In genomic region chr16:30010817-30011504, GRCh38 we compare ENCODE assay signal across 8 cellular contexts. TPM values are rescaled to one million over a fixed set of nuclear protein-coding genes. Genes with fewer than 3 reads are reported as not detected.
A peak's percentile ranks its signal among the peaks of the same experiment; 100 is the strongest.
DNase-seq lines count a peak whose midpoint lies in the region; ATAC-seq and TF ChIP-seq lines count a peak whose summit lies in the region.

Gene DOC2A (minus strand): TSS chr16:30011027. CDS start chr16:30010222, 805 bp downstream.

- ATAC-seq in WTC11: peak; percentile 51
- ATAC-seq in HG02571 (IDR thresholded peaks at IDR 0.05; ENCODE audit: unreplicated experiment): no peak
- ATAC-seq in HG03097 (IDR thresholded peaks at IDR 0.05; ENCODE audit: low FRiP score, unreplicated experiment): no peak

- CTCF ChIA-PET in WTC11 (lab: Charles Lee): interaction anchor here (0.7 to 4.2 kb wide), 4 partner anchors 9 to 147 kb away, joined by 3 to 29 read pairs (median 6); partner anchors contain the start of genes CDIPT and TLCD3B

- POLR2A ChIA-PET in WTC11 (lab: Charles Lee): interaction anchor here (0.6 to 1.4 kb wide), 3 partner anchors 10 to 187 kb away, joined by 3 to 4 read pairs (median 3); no protein-coding TSS in a partner anchor

- WGBS in esophagus, 2 donors: 1% methylated on average over 46 to 83 of the region's 84 CpGs

- H3K27ac Mint-ChIP-seq in HFFc6 (no peak within 1 kb of the TSS), WTC11 (no peak within 1 kb of the TSS)

- peak within 1 kb of the TSS; percentile 48; the same call in 1 of the 2 replicates for H3K4me3 Mint-ChIP-seq in HFFc6
- peak within 1 kb of the TSS; percentile 88 for H3K4me3 Mint-ChIP-seq in WTC11

- H3K36me3 ChIP-seq in BE2C (no peaks in the 10 kb centered on the region), esophagus (ENCODE audit: control insufficient read depth in 2 of 2, insufficient read depth in 2 of 2, low read length in 1 of 2) (peaks cover 0 to 2% of the 10 kb centered on the region in 2 donors)

- H3K27me3 ChIP-seq in BE2C (no peaks in the 10 kb centered on the region), esophagus (ENCODE audit: control insufficient read depth in 1 of 2, insufficient read depth in 2 of 2, low read length in 2 of 2) (peaks cover 0 to 15% of the 10 kb centered on the region in 2 donors)

- H3K9me3 Mint-ChIP-seq in HFFc6 (no peaks in the 10 kb centered on the region), WTC11 (no peaks in the 10 kb centered on the region)

- DNase-seq in BE2C (peak; percentile 65), HFFc6 (no peak), WTC11 (ENCODE audit: low spot score) (peak; percentile 73), retina (peak; percentile 74), foreskin melanocyte (no peak)

- H3K36me3 Mint-ChIP-seq in HFFc6 (ENCODE audit: low read depth) (no peaks in the 10 kb centered on the region), WTC11 (no peaks in the 10 kb centered on the region)

- peaks cover 21% of the 10 kb centered on the region for H3K27me3 Mint-ChIP-seq in HFFc6 (ENCODE audit: insufficient read depth)
- H3K27me3 Mint-ChIP-seq in WTC11 (ENCODE audit: low read depth): peaks cover 26% of the 10 kb centered on the region

- H3K4me3 ChIP-seq in BE2C (ENCODE audit: low read depth, low read length) (peak within 1 kb of the TSS; percentile 54), esophagus (ENCODE audit: low read depth in 1 of 2, low read length in 2 of 2) (peak within 1 kb of the TSS; percentile 27 to 36)

- TF ChIP-seq CTCF in BE2C (IDR thresholded peaks at IDR 0.05; ENCODE audit: low read depth, low read length) (no peak), HFFc6 (IDR thresholded peaks at IDR 0.05) (no peak), WTC11 (IDR thresholded peaks at IDR 0.05) (no peak)

- no peak within 1 kb of the TSS for H3K27ac ChIP-seq in esophagus (ENCODE audit: low read depth in 2 of 2, low read length in 1 of 2)

- H3K4me1 Mint-ChIP-seq in HFFc6 (ENCODE audit: low read depth): no peaks in the 10 kb centered on the region
- peaks cover 17% of the 10 kb centered on the region for H3K4me1 Mint-ChIP-seq in WTC11

- H3K9me3 ChIP-seq in BE2C: no peaks in the 10 kb centered on the region
- no peaks in the 10 kb centered on the region for H3K9me3 ChIP-seq in esophagus (ENCODE audit: control insufficient read depth in 2 of 2, insufficient read depth in 1 of 2, low read depth in 1 of 2, low read length in 1 of 2)

- H3K4me1 ChIP-seq in BE2C (no peaks in the 10 kb centered on the region), esophagus (ENCODE audit: control insufficient read depth in 2 of 2, insufficient read depth in 2 of 2, low read length in 1 of 2) (peaks cover 6 to 12% of the 10 kb centered on the region in 2 donors)

TF ChIP-seq in WTC11, 78 proteins besides CTCF, POLR2A, EP300 and RAD21 (continues in another document):
- no peak for TF ChIP-seq FOXP4 (CRISPR knock-in tag; IDR thresholded peaks at IDR 0.05)
- no peak for TF ChIP-seq ZNF396 (CRISPR knock-in tag; IDR thresholded peaks at IDR 0.05; ENCODE audit: borderline replicate concordance)
- no peak for TF ChIP-seq ZSCAN18 (CRISPR knock-in tag; IDR thresholded peaks at IDR 0.05)
- no peak for TF ChIP-seq ELF4 (CRISPR knock-in tag; IDR thresholded peaks at IDR 0.05; ENCODE audit: low read depth)
- TF ChIP-seq SP1 (CRISPR knock-in tag; conservative IDR thresholded peaks at IDR 0.05): peak; percentile 49; the same call in 1 of the 2 replicates
- TF ChIP-seq ZNF232 (CRISPR knock-in tag; IDR thresholded peaks at IDR 0.05): no peak
- TF ChIP-seq FOXK1 (CRISPR knock-in tag; IDR thresholded peaks at IDR 0.05): no peak
- TF ChIP-seq E2F4 (CRISPR knock-in tag; IDR thresholded peaks at IDR 0.05; ENCODE audit: borderline replicate concordance, low read depth): no peak
- no peak for TF ChIP-seq RORB (CRISPR knock-in tag; IDR thresholded peaks at IDR 0.05)
- no peak for TF ChIP-seq ATF3 (CRISPR knock-in tag; conservative IDR thresholded peaks at IDR 0.05)
- TF ChIP-seq, protein P1, sequence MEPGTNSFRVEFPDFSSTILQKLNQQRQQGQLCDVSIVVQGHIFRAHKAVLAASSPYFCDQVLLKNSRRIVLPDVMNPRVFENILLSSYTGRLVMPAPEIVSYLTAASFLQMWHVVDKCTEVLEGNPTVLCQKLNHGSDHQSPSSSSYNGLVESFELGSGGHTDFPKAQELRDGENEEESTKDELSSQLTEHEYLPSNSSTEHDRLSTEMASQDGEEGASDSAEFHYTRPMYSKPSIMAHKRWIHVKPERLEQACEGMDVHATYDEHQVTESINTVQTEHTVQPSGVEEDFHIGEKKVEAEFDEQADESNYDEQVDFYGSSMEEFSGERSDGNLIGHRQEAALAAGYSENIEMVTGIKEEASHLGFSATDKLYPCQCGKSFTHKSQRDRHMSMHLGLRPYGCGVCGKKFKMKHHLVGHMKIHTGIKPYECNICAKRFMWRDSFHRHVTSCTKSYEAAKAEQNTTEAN (CRISPR knock-in tag; IDR thresholded peaks at IDR 0.05): peak; percentile 98
- TF ChIP-seq ATF2 (CRISPR knock-in tag; IDR thresholded peaks at IDR 0.05; ENCODE audit: borderline replicate concordance, low read depth): no peak
- 0 out of 2 replicates have a peak, but pooled peaks have one; percentile 41 for TF ChIP-seq ZBTB21 (CRISPR knock-in tag; IDR thresholded peaks at IDR 0.05; ENCODE audit: borderline replicate concordance)
- TF ChIP-seq, protein P2, sequence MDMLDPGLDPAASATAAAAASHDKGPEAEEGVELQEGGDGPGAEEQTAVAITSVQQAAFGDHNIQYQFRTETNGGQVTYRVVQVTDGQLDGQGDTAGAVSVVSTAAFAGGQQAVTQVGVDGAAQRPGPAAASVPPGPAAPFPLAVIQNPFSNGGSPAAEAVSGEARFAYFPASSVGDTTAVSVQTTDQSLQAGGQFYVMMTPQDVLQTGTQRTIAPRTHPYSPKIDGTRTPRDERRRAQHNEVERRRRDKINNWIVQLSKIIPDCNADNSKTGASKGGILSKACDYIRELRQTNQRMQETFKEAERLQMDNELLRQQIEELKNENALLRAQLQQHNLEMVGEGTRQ (CRISPR knock-in tag; IDR thresholded peaks at IDR 0.05): no peak

RNA-seq across cellular contexts. Expression of gene DOC2A, which starts in this region (rescaled TPM):
- 22.3 TPM for polyA plus RNA-seq in BE2C (2012; ENCODE audit: insufficient read depth, insufficient read length, low read depth)
- total RNA-seq in HFFc6 (2021; fragmentation: NEBNext Ultra II Directional; extraction: Animal tissue kit (Norgen Biotek cat#: 25700)): under 1 TPM in 2 of 6 experiments, not detected in 4; 0.19 to 0.30 TPM
- 10.8 to 16.6 TPM (median 16.4 TPM) in 3 replicates for total RNA-seq in WTC11 (2021)
- 1 to 10 TPM in 1 of 2 donors, under 1 TPM in 1; 0.69 to 3.0 TPM for polyA plus RNA-seq in esophagus

Comparison
In these comparisons a context has a peak if more than half of its experiments do, and no peak if none do; other contexts are left out.
1. DNase-seq: peak in BE2C (single experiment), WTC11 (single experiment) and retina (single experiment); none in HFFc6 (single experiment) and foreskin melanocyte (single experiment).